In the genomic region with DNA sequence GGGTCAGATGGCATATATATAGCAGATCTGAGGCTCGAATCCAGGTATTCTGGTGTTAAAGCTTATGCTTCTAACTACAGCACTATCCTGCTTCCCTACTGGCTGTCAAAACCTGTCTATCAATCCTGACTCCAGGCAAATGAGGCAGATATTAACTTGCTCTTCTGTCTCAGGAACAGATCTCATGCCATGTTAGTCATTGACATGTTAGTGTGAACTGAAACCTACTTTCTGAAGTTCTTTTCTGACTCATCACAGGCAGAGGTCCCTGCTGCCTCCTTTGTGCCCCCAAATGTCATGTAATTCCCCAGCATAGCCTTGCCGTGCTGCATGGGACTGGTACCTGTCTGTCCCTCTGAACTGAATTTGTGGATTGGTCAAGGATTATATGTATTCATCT, we compare ENCODE assay signal across 13 cellular contexts.
A peak's percentile ranks its signal among the peaks of the same experiment; 100 is the strongest.
DNase-seq lines count a peak whose midpoint lies in the region; ATAC-seq and TF ChIP-seq lines count a peak whose summit lies in the region.
"Had no signal": no experiment of that assay in that cellular context is flagged by ENCODE, and none has a peak within 500 bp of the region (broad histone marks: within the 10 kb centered on the region; RNA-seq: fewer than 3 reads in every experiment).

No MANE protein-coding gene starts in this region.

- H4K91ac ChIP-seq in mesenchymal stem cell (ENCODE audit: low read length): no peak overlapping the region

- peak overlapping the region; percentile 28 for H3K9ac ChIP-seq in mesenchymal stem cell (ENCODE audit: low read length)

- no peak overlapping the region for H3K4ac ChIP-seq in mesenchymal stem cell (ENCODE audit: low read depth in 1 of 2, low read length in 2 of 2)

- no peak overlapping the region for H2AFZ ChIP-seq in mesenchymal stem cell (ENCODE audit: low read depth, low read length)

- ATAC-seq in GM18508 (IDR thresholded peaks at IDR 0.05; ENCODE audit: insufficient read depth, unreplicated experiment) (peak; percentile 58), GM21381 (IDR thresholded peaks at IDR 0.05; ENCODE audit: unreplicated experiment) (peak; percentile 55), Panc1 (0 out of 2 replicates have a peak, but pooled peaks have one; percentile 4), GM18519 (IDR thresholded peaks at IDR 0.05; ENCODE audit: low FRiP score, unreplicated experiment) (no peak), GM21528 (IDR thresholded peaks at IDR 0.05; ENCODE audit: low FRiP score, unreplicated experiment) (no peak)
- ATAC-seq: HCT116, HepG2, right lobe of liver had no signal

- no peak overlapping the region for H2BK15ac ChIP-seq in mesenchymal stem cell (ENCODE audit: low read depth, poor library complexity, severe bottlenecking)

- WGBS in mesenchymal stem cell: 81% methylated on average over 2 of the region's 2 CpGs

- intact Hi-C loops in Panc1 (cut with micrococcal nuclease; ENCODE audit: unreplicated experiment): loop anchor here (5.0 kb wide), 3 partner anchors 33 to 257 kb away; no protein-coding TSS in a partner anchor

- H2BK5ac ChIP-seq in mesenchymal stem cell (ENCODE audit: low read depth, low read length, poor library complexity, severe bottlenecking): no peak overlapping the region

- CTCF ChIA-PET in Panc1 (lab: Charles Lee): interaction anchor here (0.9 kb wide), 1 partner anchor 8 kb away, joined by 4 read pairs; no protein-coding TSS in a partner anchor

- no peaks in the 10 kb centered on the region for H3K36me3 ChIP-seq in Panc1 (ENCODE audit: control insufficient read depth, insufficient read depth, low read length)
- H3K36me3 ChIP-seq in mesenchymal stem cell (ENCODE audit: control insufficient read depth in 1 of 2, insufficient read depth in 2 of 2, low read depth in 1 of 2, low read length in 2 of 2): no peaks in the 10 kb centered on the region
- H3K36me3 ChIP-seq: lower lobe of right lung, right lobe of liver had no signal

- H3K18ac ChIP-seq in mesenchymal stem cell (ENCODE audit: low read depth in 1 of 2, low read length in 2 of 2): no peak overlapping the region

- H3K4me2 ChIP-seq in mesenchymal stem cell (ENCODE audit: low read length, poor library complexity, severe bottlenecking): no peak overlapping the region

- no peak for DNase-seq in Panc1 (ENCODE audit: low read depth, low spot score)
- peak; percentile 56 for DNase-seq in mesenchymal stem cell
- no peak for DNase-seq in cortex of kidney (lab: John Stamatoyannopoulos, UW)
- DNase-seq: GF-D8; lower lobe of right lung; NK-92 treated with Interleukin-12 subunit alpha and Interleukin-12 subunit beta, amount 100 ng/mL, for 24 hours; right lobe of liver had no signal

- no peak overlapping the region for H3K14ac ChIP-seq in mesenchymal stem cell (ENCODE audit: low read length in 2 of 2)

- H3K9me3 ChIP-seq in Panc1 (ENCODE audit: control insufficient read depth, insufficient read depth, low read depth, low read length): peaks cover 24% of the 10 kb centered on the region; the same call in 1 of the 2 replicates
- H3K9me3 ChIP-seq in mesenchymal stem cell (ENCODE audit: control insufficient read depth, low read length): peaks cover 8% of the 10 kb centered on the region
- H3K9me3 ChIP-seq: lower lobe of right lung, right lobe of liver had no signal

- H3K27ac ChIP-seq in Panc1 (ENCODE audit: low read length) (peak overlapping the region; percentile 100), mesenchymal stem cell (ENCODE audit: low read length, poor library complexity, severe bottlenecking) (no peak overlapping the region)
- H3K27ac ChIP-seq: lower lobe of right lung, right lobe of liver had no signal

- H3K4me3 ChIP-seq in Panc1 (ENCODE audit: low read depth in 2 of 2, low read length in 2 of 2): no peak overlapping the region
- H3K4me3 ChIP-seq in mesenchymal stem cell (ENCODE audit: insufficient read depth in 1 of 2, low read depth in 1 of 2, low read length in 2 of 2): peak overlapping the region in 1 of 2 experiments; percentile 26
- H3K4me3 ChIP-seq: right lobe of liver had no signal

- no peaks in the 10 kb centered on the region for H3K79me1 ChIP-seq in mesenchymal stem cell (replicated peaks; ENCODE audit: low read length, poor library complexity, severe bottlenecking)

- TF ChIP-seq CTCF in Panc1 (IDR thresholded peaks at IDR 0.05): no peak

- H4K8ac ChIP-seq in mesenchymal stem cell (ENCODE audit: low read length): no peak overlapping the region

- in situ Hi-C loops in Panc1 (cut with HindIII; ENCODE audit: low pct_unique_long_range_greater_than_20kb, low sequenced_read_pairs): no loop called here

- no peak overlapping the region for H3K23ac ChIP-seq in mesenchymal stem cell (ENCODE audit: low read length in 2 of 2)

- H3K4me1 ChIP-seq in Panc1 (ENCODE audit: control insufficient read depth, insufficient read depth, low read length): peaks cover 57% of the 10 kb centered on the region
- H3K4me1 ChIP-seq in mesenchymal stem cell (ENCODE audit: control insufficient read depth, insufficient read depth, low read depth, low read length): peaks cover 10% of the 10 kb centered on the region
- H3K4me1 ChIP-seq: right lobe of liver had no signal

- POLR2A ChIA-PET in Panc1 (lab: Charles Lee): interaction anchor here (0.6 kb wide), 1 partner anchor 13 kb away, joined by 3 read pairs; no protein-coding TSS in a partner anchor

- H3K27me3 ChIP-seq in Panc1 (ENCODE audit: control insufficient read depth, insufficient read depth, low read length) (no peaks in the 10 kb centered on the region), mesenchymal stem cell (ENCODE audit: control insufficient read depth in 1 of 2, insufficient read depth in 1 of 2, low read length in 2 of 2) (no peaks in the 10 kb centered on the region)
- H3K27me3 ChIP-seq: right lobe of liver had no signal

- no TSS peak for BruUV-seq in Panc1 (replicated peaks; lab: Mats Ljungman, UMichigan)

- H2AK5ac ChIP-seq in mesenchymal stem cell (ENCODE audit: low read length, severe bottlenecking): no peak overlapping the region

- H2BK12ac ChIP-seq in mesenchymal stem cell (ENCODE audit: low read length in 2 of 2): no peak overlapping the region

- H2BK120ac ChIP-seq in mesenchymal stem cell (ENCODE audit: low read depth, low read length): no peak overlapping the region

Comparison
In these comparisons a context has a peak if more than half of its experiments do, and no peak if none do; other contexts are left out.
1. ATAC-seq: peak in GM18508 (single experiment), GM21381 (single experiment) and Panc1 (single experiment); none in GM18519 (single experiment) and GM21528 (single experiment).